8 cellular contexts compared by ENCODE assay signal in the genomic region with DNA sequence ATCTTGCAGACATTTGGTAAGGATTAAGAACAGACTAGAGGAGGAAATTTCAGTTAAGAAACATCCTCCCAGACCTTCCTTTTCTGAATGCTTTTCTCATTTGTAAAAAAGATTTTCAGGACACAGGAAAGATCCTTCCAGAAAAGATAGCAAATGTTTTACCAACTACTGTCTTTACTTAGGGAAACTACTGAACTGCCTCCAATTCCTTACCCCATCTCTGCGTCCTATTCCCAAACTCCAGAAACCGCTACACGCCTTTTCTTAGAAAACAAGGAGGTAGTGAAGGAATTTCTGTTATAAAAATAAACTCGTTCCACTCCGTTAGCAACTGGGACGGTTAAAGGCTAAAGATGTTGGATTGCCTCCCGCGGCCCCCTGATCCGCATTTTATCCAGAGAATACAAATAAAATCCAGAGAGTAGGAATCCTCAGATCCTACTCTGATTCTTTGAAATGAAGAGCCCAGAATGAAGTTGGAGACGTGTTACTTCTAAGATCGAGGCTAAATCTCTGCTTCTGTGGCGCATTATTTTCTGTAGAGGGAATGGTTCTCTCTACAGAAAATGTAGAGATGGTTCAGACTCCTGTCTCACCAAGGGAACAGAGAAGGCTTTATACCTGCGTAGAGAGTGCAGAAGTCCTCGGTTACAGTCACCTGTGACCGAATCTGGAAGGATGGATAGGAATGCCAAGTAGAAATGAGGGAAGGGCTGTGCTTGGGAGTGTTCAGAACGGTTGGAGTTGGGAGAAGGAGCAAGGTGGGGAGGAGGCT.
A peak's percentile ranks its signal among the peaks of the same experiment; 100 is the strongest.
DNase-seq lines count a peak whose midpoint lies in the region; ATAC-seq and TF ChIP-seq lines count a peak whose summit lies in the region.

No MANE protein-coding gene starts in this region.

- no peaks in the 10 kb centered on the region for H3K27me3 ChIP-seq in Caco-2 (replicated peaks; ENCODE audit: control insufficient read depth, insufficient read depth, low read length)
- H3K27me3 ChIP-seq in KMS-11 (ENCODE audit: insufficient read depth, low read depth), result no peaks in the 10 kb centered on the region
- H3K27me3 ChIP-seq in mesenchymal stem cell (ENCODE audit: control insufficient read depth in 1 of 2, insufficient read depth in 1 of 2, low read length in 2 of 2), result peaks cover 26 to 28% of the 10 kb centered on the region in 2 experiments

- H3K4me3 Mint-ChIP-seq in Caco-2 (ENCODE audit: unreplicated experiment), result peak overlapping the region; percentile 76

- H3K4ac ChIP-seq in mesenchymal stem cell (ENCODE audit: low read depth in 1 of 2, low read length in 2 of 2), result no peak overlapping the region

- CTCF ChIA-PET in Caco-2 (lab: Charles Lee) (no interaction called here), HEK293T (lab: Yijun Ruan, JAX) (interaction anchor here (0.8 kb wide), 1 partner anchor 10 kb away, joined by 3 read pairs; no protein-coding TSS in a partner anchor)

- H4K91ac ChIP-seq in mesenchymal stem cell (ENCODE audit: low read length), result no peak overlapping the region

- H3K4me3 ChIP-seq in Caco-2 (ENCODE audit: low read depth, low read length) (peak overlapping the region; percentile 41), KMS-11 (IDR thresholded peaks at IDR 0.05; ENCODE audit: insufficient read depth, low read depth, low read length) (no peak overlapping the region), astrocyte of the spinal cord (ENCODE audit: low read depth, low read length) (peak overlapping the region; percentile 44), mesenchymal stem cell (ENCODE audit: insufficient read depth in 1 of 2, low read depth in 1 of 2, low read length in 2 of 2) (peak overlapping the region in 1 of 2 experiments; percentile 79)

- no peaks in the 10 kb centered on the region for H3K27me3 Mint-ChIP-seq in Caco-2 (ENCODE audit: insufficient read depth, unreplicated experiment)

- intact Hi-C loops in Caco-2 (cut with micrococcal nuclease; ENCODE audit: unreplicated experiment), result loop anchor here (1.0 kb wide), 1 partner anchor 10 kb away; no protein-coding TSS in a partner anchor

- no peak overlapping the region for H2AK5ac ChIP-seq in mesenchymal stem cell (ENCODE audit: low read length, severe bottlenecking)

- H3K36me3 ChIP-seq in Caco-2 (ENCODE audit: control insufficient read depth, insufficient read depth, low read length), result no peaks in the 10 kb centered on the region
- H3K36me3 ChIP-seq in KMS-11 (ENCODE audit: insufficient read depth), result no peaks in the 10 kb centered on the region
- no peaks in the 10 kb centered on the region for H3K36me3 ChIP-seq in mesenchymal stem cell (ENCODE audit: control insufficient read depth in 1 of 2, insufficient read depth in 2 of 2, low read depth in 1 of 2, low read length in 2 of 2)

- in situ Hi-C loops in astrocyte of the spinal cord (cut with HindIII; ENCODE audit: low sequenced_read_pairs), result no loop called here

- no peak overlapping the region for H3K9ac ChIP-seq in KMS-11
- H3K9ac ChIP-seq in mesenchymal stem cell (ENCODE audit: low read length), result peak overlapping the region; percentile 83

- TF ChIP-seq CTCF in Caco-2 (IDR thresholded peaks at IDR 0.05; ENCODE audit: insufficient read depth in 1 of 2, low read depth in 1 of 2, low read length in 1 of 2, severe bottlenecking in 1 of 2, unreplicated experiment in 1 of 2) (no peak), KMS-11 (conservative IDR thresholded peaks at IDR 0.05; ENCODE audit: low read depth, low read length) (no peak), astrocyte of the spinal cord (IDR thresholded peaks at IDR 0.05; ENCODE audit: low read depth, low read length) (no peak)

- no peak overlapping the region for H2BK5ac ChIP-seq in mesenchymal stem cell (ENCODE audit: low read depth, low read length, poor library complexity, severe bottlenecking)

- peaks cover 15% of the 10 kb centered on the region; the same call in 1 of the 2 replicates for H3K4me1 ChIP-seq in Caco-2
- peaks cover 14% of the 10 kb centered on the region for H3K4me1 ChIP-seq in KMS-11 (ENCODE audit: low read depth, poor library complexity, severe bottlenecking)
- H3K4me1 ChIP-seq in mesenchymal stem cell (ENCODE audit: control insufficient read depth, insufficient read depth, low read depth, low read length), result peaks cover 5% of the 10 kb centered on the region

- no peak overlapping the region for H3K14ac ChIP-seq in mesenchymal stem cell (ENCODE audit: low read length in 2 of 2)

- BruUV-seq in Caco-2 (replicated peaks; lab: Mats Ljungman, UMichigan), result no TSS peak

- no peaks in the 10 kb centered on the region for H3K9me3 Mint-ChIP-seq in Caco-2 (ENCODE audit: unreplicated experiment)

- H3K79me1 ChIP-seq in mesenchymal stem cell (replicated peaks; ENCODE audit: low read length, poor library complexity, severe bottlenecking), result no peaks in the 10 kb centered on the region

- H3K79me2 ChIP-seq in KMS-11 (ENCODE audit: insufficient read depth, low read depth), result no peaks in the 10 kb centered on the region

- H4K20me1 ChIP-seq in KMS-11 (ENCODE audit: insufficient read depth), result no peaks in the 10 kb centered on the region

- no peak overlapping the region for H2BK120ac ChIP-seq in mesenchymal stem cell (ENCODE audit: low read depth, low read length)

- H3K18ac ChIP-seq in mesenchymal stem cell (ENCODE audit: low read depth in 1 of 2, low read length in 2 of 2), result no peak overlapping the region

- H3K23ac ChIP-seq in mesenchymal stem cell (ENCODE audit: low read length in 2 of 2), result no peak overlapping the region

- H3K9me3 ChIP-seq in Caco-2, result no peaks in the 10 kb centered on the region
- H3K9me3 ChIP-seq in mesenchymal stem cell (ENCODE audit: control insufficient read depth, low read length), result no peaks in the 10 kb centered on the region

- no peak overlapping the region for H2BK15ac ChIP-seq in mesenchymal stem cell (ENCODE audit: low read depth, poor library complexity, severe bottlenecking)

- ATAC-seq in HG02884 (IDR thresholded peaks at IDR 0.05; ENCODE audit: unreplicated experiment), result no peak

- H4K8ac ChIP-seq in mesenchymal stem cell (ENCODE audit: low read length), result no peak overlapping the region

- H3K36me3 Mint-ChIP-seq in Caco-2 (ENCODE audit: insufficient read depth, unreplicated experiment), result peaks cover 17% of the 10 kb centered on the region

- H2BK12ac ChIP-seq in mesenchymal stem cell (ENCODE audit: low read length in 2 of 2), result no peak overlapping the region

- H3K4me2 ChIP-seq in KMS-11, result peak overlapping the region; percentile 86
- H3K4me2 ChIP-seq in mesenchymal stem cell (ENCODE audit: low read length, poor library complexity, severe bottlenecking), result peak overlapping the region; percentile 93

- H3K27ac ChIP-seq in KMS-11 (no peak overlapping the region), mesenchymal stem cell (ENCODE audit: low read length, poor library complexity, severe bottlenecking) (no peak overlapping the region)

- peak overlapping the region; percentile 47; the same call in 1 of the 2 replicates for H2AFZ ChIP-seq in KMS-11 (ENCODE audit: low read depth)
- H2AFZ ChIP-seq in mesenchymal stem cell (ENCODE audit: low read depth, low read length), result no peak overlapping the region

- H3K27ac Mint-ChIP-seq in Caco-2 (ENCODE audit: unreplicated experiment), result peak overlapping the region; percentile 81

- H3K4me1 Mint-ChIP-seq in Caco-2 (ENCODE audit: low read depth, unreplicated experiment), result peaks cover 6% of the 10 kb centered on the region

- POLR2A ChIA-PET in Caco-2 (lab: Charles Lee) (no interaction called here), HEK293T (lab: Yijun Ruan, JAX) (interaction anchor here (1.0 to 1.5 kb wide), 3 partner anchors 15 to 69 kb away, joined by 3 to 4 read pairs (median 4); no protein-coding TSS in a partner anchor)

- DNase-seq in Caco-2 (peak in 1 of 2 experiments; percentile 20), astrocyte of the spinal cord (ENCODE audit: low read depth, low spot score) (no peak), mesenchymal stem cell (peak; percentile 15), D341Med (ENCODE audit: low spot score) (no peak), NCI-H1436 treated with DMSO at 0.1 percent for 48 hours (lab: John Stamatoyannopoulos, UW) (no peak), HEK293T (ENCODE audit: extremely low spot score) (no peak)

- WGBS in mesenchymal stem cell, result 0% methylated on average over 5 of the region's 16 CpGs

TF ChIP-seq in HEK293T, 16 proteins besides CTCF, POLR2A, EP300 and RAD21:
- TF ChIP-seq ELF4 (IDR thresholded peaks at IDR 0.05), result no peak
- no peak for TF ChIP-seq HDGF (IDR thresholded peaks at IDR 0.05; ENCODE audit: borderline replicate concordance)
- TF ChIP-seq ZNF384 (IDR thresholded peaks at IDR 0.05), result no peak
- no peak for TF ChIP-seq ARNT (IDR thresholded peaks at IDR 0.05)
- TF ChIP-seq LEF1 (IDR thresholded peaks at IDR 0.05; ENCODE audit: borderline replicate concordance), result no peak
- TF ChIP-seq L3MBTL2 (conservative IDR thresholded peaks at IDR 0.05), result no peak
- no peak for TF ChIP-seq CTBP1 (IDR thresholded peaks at IDR 0.05; ENCODE audit: borderline replicate concordance)
- no peak for TF ChIP-seq BHLHE40 (IDR thresholded peaks at IDR 0.05; ENCODE audit: borderline replicate concordance)
